In the genomic region with DNA sequence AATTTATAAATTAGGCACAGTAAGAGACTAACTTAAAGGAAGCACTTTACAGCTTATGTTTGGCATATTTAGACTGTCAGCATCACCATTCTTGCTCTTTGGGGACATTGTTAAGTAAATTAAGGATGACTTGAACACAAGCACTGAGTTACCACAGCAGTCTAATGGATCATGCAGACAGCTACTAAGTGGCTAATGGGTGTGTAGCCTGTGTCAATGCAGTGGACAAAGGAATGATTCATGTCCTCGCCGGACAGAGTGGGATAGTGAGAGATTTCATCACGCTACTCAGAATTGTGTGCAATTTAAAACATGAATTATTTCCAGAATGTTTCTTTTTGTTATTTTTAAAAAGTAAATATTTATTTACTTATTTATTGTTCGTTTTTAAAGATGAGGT, we compare ENCODE assay signal across 17 cellular contexts.
"Had no signal": no experiment of that assay in that cellular context is flagged by ENCODE, and none has a peak within 500 bp of the region (broad histone marks: within the 10 kb centered on the region; RNA-seq: fewer than 3 reads in every experiment).

No MANE protein-coding gene starts in this region.

- DNase-seq: activated CD4-positive, alpha-beta memory T cell treated with anti-CD3 and anti-CD28 coated beads, Interleukin-2, amount 10 ng/mL, durations not matched to agents 7 days and 5 days; activated CD4-positive, alpha-beta T cell treated with anti-CD3 and anti-CD28 coated beads, Interleukin-2, amount 10 ng/mL, durations not matched to agents 24 days and 14 days; activated effector memory CD4-positive, alpha-beta T cell treated with Interleukin-2 at 50 U/mL for 16 hours; activated naive CD4-positive, alpha-beta T cell treated with anti-CD3 and anti-CD28 coated beads, Interleukin-2, amount 50 U/mL, for 16 hours; activated naive CD8-positive, alpha-beta T cell treated with anti-CD3 and anti-CD28 coated beads, Interleukin-2, amount 50 U/mL, for 24 hours; activated T-cell treated with anti-CD3 and anti-CD28 coated beads, Interleukin-2, amount 50 U/mL, for 72 hours; central memory CD4-positive, alpha-beta T cell; dermis blood vessel endothelial cell; effector CD8-positive, alpha-beta T cell; heart right ventricle; kidney glomerular epithelial cell; left lung; retina; stimulated activated CD4-positive, alpha-beta T cell treated with anti-CD3 and anti-CD28 coated beads, Interleukin-4, amount 100 ng/mL, for 24 hours; stimulated activated naive CD4-positive, alpha-beta T cell treated with Interleukin-2 at 50 U/mL for 16 hours; upper lobe of left lung had no signal

- H3K36me3 ChIP-seq: heart right ventricle, left lung, thoracic aorta, upper lobe of left lung had no signal

- H3K9me3 ChIP-seq: heart right ventricle, left lung, thoracic aorta, upper lobe of left lung had no signal

- H3K4me1 ChIP-seq: upper lobe of left lung had no signal

- H3K4me3 ChIP-seq: heart right ventricle, left lung, thoracic aorta, upper lobe of left lung had no signal

- H3K27me3 ChIP-seq: heart right ventricle, left lung, upper lobe of left lung had no signal

- H3K27ac ChIP-seq: heart right ventricle, left lung, thoracic aorta, upper lobe of left lung had no signal
